13 cellular contexts compared by ENCODE assay signal in the genomic region with DNA sequence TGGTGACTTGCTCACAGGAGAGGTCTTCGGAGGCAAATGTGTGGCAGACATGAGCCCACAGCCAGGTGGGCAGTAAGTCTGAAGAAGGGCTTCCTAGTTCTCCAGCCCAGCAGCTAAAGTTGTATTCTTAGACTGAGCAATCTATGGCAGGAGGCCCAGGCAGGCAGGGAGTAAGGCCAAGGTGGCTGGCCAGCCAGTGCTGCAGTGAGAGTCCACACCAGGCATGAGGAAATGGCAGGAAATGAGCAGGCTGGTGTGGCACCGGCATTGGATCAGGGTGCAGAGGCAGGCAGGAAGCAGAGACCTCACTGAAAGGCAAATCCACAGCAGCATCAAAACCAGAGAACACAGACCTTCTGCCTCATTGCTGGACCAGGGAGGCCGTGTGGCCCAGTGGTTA.
DNase-seq lines count a peak whose midpoint lies in the region; ATAC-seq and TF ChIP-seq lines count a peak whose summit lies in the region.
"Had no signal": no experiment of that assay in that cellular context is flagged by ENCODE, and none has a peak within 500 bp of the region (broad histone marks: within the 10 kb centered on the region; RNA-seq: fewer than 3 reads in every experiment).

No MANE protein-coding gene starts in this region.

- intact Hi-C loops in Right ventricle myocardium superior (cut with DNase I), result no loop called here
- intact Hi-C loops in sciatic nerve (cut with DNase I), result no loop called here

- in situ Hi-C loops in astrocyte of the spinal cord (cut with HindIII; ENCODE audit: low sequenced_read_pairs), result no loop called here

- DNase-seq in HCEC 1CT (peak; percentile 30), astrocyte of the spinal cord (ENCODE audit: low read depth, low spot score) (peak; percentile 41), Right ventricle myocardium superior (peak; percentile 84), sciatic nerve (ENCODE audit: low spot score) (no peak), OCI-M1 (lab: John Stamatoyannopoulos, UW) (no peak), NCI-H2107 (lab: John Stamatoyannopoulos, UW) (no peak)
- no peak for DNase-seq in activated CD4-positive, CD25-positive, alpha-beta regulatory T cell treated with anti-CD3 and anti-CD28 coated beads, Interleukin-2, amount 50 U/mL, for 72 hours
- DNase-seq: activated CD4-positive, CD25-positive, alpha-beta regulatory T cell; activated CD8-positive, alpha-beta memory T cell treated with anti-CD3 and anti-CD28 coated beads, Interleukin-2, amount 50 U/mL, for 48 hours; H7; NCI-H2081 treated with DMSO at 0.1 percent for 48 hours had no signal

- no peak overlapping the region for H3K4me3 ChIP-seq in astrocyte of the spinal cord (ENCODE audit: low read depth, low read length)
- H3K4me3 ChIP-seq: coronary artery had no signal

- no peak for TF ChIP-seq CTCF in astrocyte of the spinal cord (IDR thresholded peaks at IDR 0.05; ENCODE audit: low read depth, low read length)

- ATAC-seq in Right ventricle myocardium superior (ENCODE audit: poor library complexity), result peak; percentile 84
- ATAC-seq in sciatic nerve, result peak; percentile 28
- ATAC-seq in HG02852 (IDR thresholded peaks at IDR 0.05; ENCODE audit: unreplicated experiment), result no peak

Comparison
In these comparisons a context has a peak if more than half of its experiments do, and no peak if none do; other contexts are left out.
1. DNase-seq: peak in HCEC 1CT (single experiment), astrocyte of the spinal cord (single experiment) and Right ventricle myocardium superior (single experiment); none in sciatic nerve (single experiment), OCI-M1 (single experiment), NCI-H2107 (single experiment) and activated CD4-positive, CD25-positive, alpha-beta regulatory T cell treated with anti-CD3 and anti-CD28 coated beads, Interleukin-2, amount 50 U/mL, for 72 hours (single experiment).